In the genomic region with DNA sequence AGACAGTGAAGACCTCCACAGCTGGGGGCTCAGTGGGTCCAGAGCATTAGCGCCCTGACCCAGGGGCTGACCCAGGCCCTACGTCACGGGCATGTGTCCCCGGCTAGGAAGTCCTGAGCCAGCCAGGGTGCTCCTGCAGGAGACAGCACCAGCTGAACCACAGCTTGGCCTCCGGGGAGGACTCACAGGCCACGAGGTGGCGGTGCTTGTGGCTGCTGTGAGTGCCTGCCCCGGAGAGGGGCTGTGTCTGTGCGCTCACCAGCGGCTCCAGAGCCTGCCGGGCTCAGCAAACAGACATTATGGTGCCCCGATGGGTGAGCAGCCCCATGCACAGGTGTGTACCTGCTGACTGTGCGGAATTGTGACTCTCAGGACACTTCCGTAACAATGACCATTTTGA, we compare ENCODE assay signal across 1 cellular context. TPM values are rescaled to one million over a fixed set of nuclear protein-coding genes. Genes with fewer than 3 reads are reported as not detected.
"Had no signal": no experiment of that assay in that cellular context is flagged by ENCODE, and none has a peak within 500 bp of the region (broad histone marks: within the 10 kb centered on the region; RNA-seq: fewer than 3 reads in every experiment).

No MANE protein-coding gene starts in this region.

RNA-seq across cellular contexts. Expression of a gene that starts 31.1 kb away (rescaled TPM):
- polyA plus RNA-seq: naive thymus-derived CD4-positive, alpha-beta T cell had no signal
